In genomic region chr6:118574051-118574865, GRCh38 we compare ENCODE assay signal across 10 cellular contexts. TPM values are rescaled to one million over a fixed set of nuclear protein-coding genes. Genes with fewer than 3 reads are reported as not detected.
DNase-seq lines count a peak whose midpoint lies in the region; ATAC-seq and TF ChIP-seq lines count a peak whose summit lies in the region.
"Had no signal": no experiment of that assay in that cellular context is flagged by ENCODE, and none has a peak within 500 bp of the region (broad histone marks: within the 10 kb centered on the region; RNA-seq: fewer than 3 reads in every experiment).

No MANE protein-coding gene starts in this region.

- peaks cover 23% of the 10 kb centered on the region for H3K4me1 Mint-ChIP-seq in CD4-positive, alpha-beta T cell (ENCODE audit: low read depth)
- H3K4me1 Mint-ChIP-seq in H9: peaks cover 0 to 4% of the 10 kb centered on the region in 2 experiments; a peak in 1 of 4 replicates

- no peak overlapping the region for H3K4ac ChIP-seq in H9 (ENCODE audit: low read depth, low read length)

- TF ChIP-seq POLR2A in spleen (IDR thresholded peaks at IDR 0.05): no peak

- H4K91ac ChIP-seq in H9 (ENCODE audit: insufficient read length, low read depth, low read length): no peak overlapping the region

- no peak for ATAC-seq in CD4-positive, alpha-beta T cell (ENCODE audit: poor library complexity)
- peak in 1 of 2 donors; percentile 59 for ATAC-seq in activated naive CD4-positive, alpha-beta T cell treated with anti-CD3 and anti-CD28 coated beads, Interleukin-2, amount 50 U/mL, for 72 hours
- ATAC-seq in GM21737 (IDR thresholded peaks at IDR 0.05; ENCODE audit: unreplicated experiment): no peak
- ATAC-seq: heart right ventricle had no signal

- peaks cover 5% of the 10 kb centered on the region for H3K79me1 ChIP-seq in H9 (ENCODE audit: insufficient read depth, low read depth, low read length, poor library complexity, severe bottlenecking)

- H3K36me3 Mint-ChIP-seq in CD4-positive, alpha-beta T cell (ENCODE audit: low read depth): peaks cover 67% of the 10 kb centered on the region
- H3K36me3 Mint-ChIP-seq in H9 (ENCODE audit: insufficient read depth in 1 of 3, low read depth in 3 of 3): peaks cover 32 to 54% (median 49%) of the 10 kb centered on the region in 3 experiments
- H3K36me3 Mint-ChIP-seq in activated naive CD4-positive, alpha-beta T cell treated with anti-CD3 and anti-CD28 coated beads, Interleukin-2, amount 50 U/mL, for 72 hours: peaks cover 41 to 62% of the 10 kb centered on the region in 2 donors

- H3K56ac ChIP-seq in H9 (ENCODE audit: insufficient read length, low read depth, low read length): no peak overlapping the region

- peaks cover 51% of the 10 kb centered on the region for H3K9me3 ChIP-seq in CD4-positive, alpha-beta T cell (ENCODE audit: control insufficient read depth, low read length)
- H3K9me3 ChIP-seq in H9 (ENCODE audit: control insufficient read depth, low read depth, low read length) (peaks cover 7% of the 10 kb centered on the region), iPS-15b (ENCODE audit: control insufficient read depth, insufficient read depth, low read length) (peaks cover 25% of the 10 kb centered on the region), spleen (peaks cover 18 to 70% (median 64%) of the 10 kb centered on the region in 8 donors)

- peak overlapping the region; percentile 5 for H3K4me2 ChIP-seq in H9 (ENCODE audit: insufficient read depth, insufficient read length, low read length)

- H3K36me3 ChIP-seq in iPS-15b (ENCODE audit: control insufficient read depth, insufficient read depth, low read length) (no peaks in the 10 kb centered on the region), spleen (peaks cover 0 to 63% (median 14%) of the 10 kb centered on the region in 6 donors)

- H3K79me2 ChIP-seq in H9 (ENCODE audit: insufficient read depth, low read length): no peaks in the 10 kb centered on the region

- intact Hi-C loops in CD4-positive, alpha-beta T cell (cut with DNase I, micrococcal nuclease): no loop called here
- intact Hi-C loops in spleen (cut with DNase I; ENCODE audit: low total_unique reads): loop anchor here (10.0 kb wide), 1 partner anchor 211 kb away; no protein-coding TSS in a partner anchor

- no peak for DNase-seq in CD4-positive, alpha-beta T cell
- peak; percentile 80 for DNase-seq in H9
- no peak for DNase-seq in activated naive CD4-positive, alpha-beta T cell treated with anti-CD3 and anti-CD28 coated beads, Interleukin-2, amount 50 U/mL, for 72 hours (ENCODE audit: low spot score in 2 of 2)
- DNase-seq in NAMALWA (ENCODE audit: low spot score): no peak
- DNase-seq in COLO668 (lab: John Stamatoyannopoulos, UW; ENCODE audit: unreplicated experiment): no peak
- no peak for DNase-seq in spleen
- DNase-seq: activated CD8-positive, alpha-beta memory T cell treated with anti-CD3 and anti-CD28 coated beads for 24 hours; heart right ventricle had no signal

- H3K4me3 Mint-ChIP-seq in CD4-positive, alpha-beta T cell: no peak overlapping the region
- no peak overlapping the region for H3K4me3 Mint-ChIP-seq in H9

- no peak overlapping the region for H2AFZ ChIP-seq in H9 (ENCODE audit: low read length)

- CTCF ChIA-PET in CD4-positive, alpha-beta T cell (lab: Charles Lee): interaction anchor here (1.1 kb wide), 1 partner anchor 9 kb away, joined by 4 read pairs; no protein-coding TSS in a partner anchor

- no peak overlapping the region for H2BK5ac ChIP-seq in H9 (ENCODE audit: insufficient read length, low read length)

- H2BK15ac ChIP-seq in H9 (ENCODE audit: low read depth, low read length): no peak overlapping the region

- no peaks in the 10 kb centered on the region for H3K27me3 Mint-ChIP-seq in CD4-positive, alpha-beta T cell
- no peaks in the 10 kb centered on the region; the same call in 1 of the 2 replicates for H3K27me3 Mint-ChIP-seq in H9 (ENCODE audit: low read depth)

- H3K14ac ChIP-seq in H9 (ENCODE audit: insufficient read depth, low read length): no peak overlapping the region

- H2BK120ac ChIP-seq in H9 (ENCODE audit: low read depth, low read length, poor library complexity, severe bottlenecking): no peak overlapping the region

- no peak overlapping the region for H2AK5ac ChIP-seq in H9 (ENCODE audit: insufficient read length, low read length)

- no peak for TF ChIP-seq CTCF in CD4-positive, alpha-beta T cell (IDR thresholded peaks at IDR 0.05)
- TF ChIP-seq CTCF in H9 (conservative IDR thresholded peaks at IDR 0.05) (no peak), spleen (IDR thresholded peaks at IDR 0.05 in 8 of 11, conservative IDR thresholded peaks at IDR 0.05 in 3 of 11) (no peak)

- no peaks in the 10 kb centered on the region for H3K23me2 ChIP-seq in H9 (ENCODE audit: insufficient read length, low read depth, low read length, poor library complexity, severe bottlenecking)

- H3K4me1 ChIP-seq in H9 (ENCODE audit: insufficient read depth, low read length) (no peaks in the 10 kb centered on the region), iPS-15b (ENCODE audit: control insufficient read depth, insufficient read depth, low read length) (no peaks in the 10 kb centered on the region), spleen (no peaks in the 10 kb centered on the region)
- H3K4me1 ChIP-seq: heart right ventricle had no signal

- peak overlapping the region; percentile 7 for H3K27ac ChIP-seq in CD4-positive, alpha-beta T cell (ENCODE audit: low read depth, low read length)
- H3K27ac ChIP-seq in H9 (ENCODE audit: insufficient read length, low read depth, low read length) (peak overlapping the region; percentile 5), spleen (no peak overlapping the region)
- H3K27ac ChIP-seq: heart right ventricle had no signal

- H3K18ac ChIP-seq in H9 (ENCODE audit: insufficient read length, low read depth, low read length): no peak overlapping the region

- H4K5ac ChIP-seq in H9 (ENCODE audit: insufficient read length, low read depth, low read length): no peak overlapping the region

- POLR2A ChIA-PET in CD4-positive, alpha-beta T cell (lab: Charles Lee): no interaction called here

- H3T11ph ChIP-seq in H9 (ENCODE audit: low read length): no peak overlapping the region

- H4K8ac ChIP-seq in H9 (replicated peaks; ENCODE audit: insufficient read length, low read depth, low read length): no peak overlapping the region

- no peak overlapping the region for H3K27ac Mint-ChIP-seq in CD4-positive, alpha-beta T cell
- peak overlapping the region in 1 of 3 experiments; percentile 68; a peak in 2 of 7 replicates for H3K27ac Mint-ChIP-seq in H9
- peak overlapping the region; percentile 80 to 90 for H3K27ac Mint-ChIP-seq in activated naive CD4-positive, alpha-beta T cell treated with anti-CD3 and anti-CD28 coated beads, Interleukin-2, amount 50 U/mL, for 72 hours

- no peak overlapping the region for H2BK20ac ChIP-seq in H9 (ENCODE audit: low read depth, low read length, poor library complexity, severe bottlenecking)

- H3K23ac ChIP-seq in H9 (ENCODE audit: insufficient read length, low read depth, low read length): no peak overlapping the region

- no peak overlapping the region for H2BK12ac ChIP-seq in H9 (ENCODE audit: insufficient read length, low read depth, low read length)

- WGBS in H9 (ENCODE audit: extremely low coverage, insufficient read length, low lambda C conversion rate): no CpG with 5 or more reads among the region's 13 CpGs
- WGBS in spleen, 5 donors: 95 to 98% (median 96%) methylated on average over 13 of the region's 13 CpGs

- no peaks in the 10 kb centered on the region for H3K27me3 ChIP-seq in CD4-positive, alpha-beta T cell (ENCODE audit: control insufficient read depth, insufficient read depth, low read length)
- H3K27me3 ChIP-seq in H9 (ENCODE audit: insufficient read depth, low read length): no peaks in the 10 kb centered on the region
- H3K27me3 ChIP-seq in iPS-15b (ENCODE audit: control insufficient read depth, insufficient read depth, low read length): no peaks in the 10 kb centered on the region
- H3K27me3 ChIP-seq in spleen (replicated peaks in 1 of 7): no peaks in the 10 kb centered on the region
- H3K27me3 ChIP-seq: heart right ventricle had no signal

- H3K4me3 ChIP-seq in iPS-15b (ENCODE audit: low read depth, low read length) (peak overlapping the region; percentile 18), spleen (no peak overlapping the region)
- H3K4me3 ChIP-seq: heart right ventricle had no signal

- peaks cover 9% of the 10 kb centered on the region for H3K9me3 Mint-ChIP-seq in CD4-positive, alpha-beta T cell
- peaks cover 43 to 52% of the 10 kb centered on the region in 2 experiments for H3K9me3 Mint-ChIP-seq in H9
- H3K9me3 Mint-ChIP-seq in activated naive CD4-positive, alpha-beta T cell treated with anti-CD3 and anti-CD28 coated beads, Interleukin-2, amount 50 U/mL, for 72 hours: peaks cover 26 to 42% of the 10 kb centered on the region in 2 donors

- H3K9ac ChIP-seq in H9 (ENCODE audit: extremely low read depth, insufficient read length, low read length) (peak overlapping the region; percentile 7), iPS-15b (ENCODE audit: low read depth, low read length) (no peak overlapping the region)

- H4K20me1 ChIP-seq in H9 (ENCODE audit: control insufficient read depth, insufficient read depth, insufficient read length): no peaks in the 10 kb centered on the region

RNA-seq across cellular contexts. Expression of gene PLN, which starts 26.2 kb away (rescaled TPM):
- not detected for total RNA-seq in CD4-positive, alpha-beta T cell
- not detected in 2 replicates for total RNA-seq in H9 (2021)
- total RNA-seq in activated naive CD4-positive, alpha-beta T cell treated with anti-CD3 and anti-CD28 coated beads, Interleukin-2, amount 50 U/mL, for 72 hours: not detected
- total RNA-seq in spleen: 1 to 10 TPM in 6 of 7 donors, under 1 TPM in 1; 0.43 to 3.2 (median 1.5) TPM
- polyA plus RNA-seq in spleen: 1 to 10 TPM; 2.2 to 3.9 (median 2.3) TPM

Comparison
In these comparisons a context has a peak if more than half of its experiments do, and no peak if none do; other contexts are left out.
1. H3K27ac ChIP-seq: peak in CD4-positive, alpha-beta T cell (single experiment) and H9 (single experiment); none in spleen (0 of 8).